1 cellular context compared by ENCODE assay signal in genomic region chr4:12500409-12500808, GRCh38.
TF ChIP-seq lines count a peak whose summit lies in the region.

No MANE protein-coding gene starts in this region.

TF ChIP-seq in HepG2, 621 proteins besides CTCF, POLR2A, EP300 and RAD21 (continued from another document and continues in another):
- TF ChIP-seq, protein P1, sequence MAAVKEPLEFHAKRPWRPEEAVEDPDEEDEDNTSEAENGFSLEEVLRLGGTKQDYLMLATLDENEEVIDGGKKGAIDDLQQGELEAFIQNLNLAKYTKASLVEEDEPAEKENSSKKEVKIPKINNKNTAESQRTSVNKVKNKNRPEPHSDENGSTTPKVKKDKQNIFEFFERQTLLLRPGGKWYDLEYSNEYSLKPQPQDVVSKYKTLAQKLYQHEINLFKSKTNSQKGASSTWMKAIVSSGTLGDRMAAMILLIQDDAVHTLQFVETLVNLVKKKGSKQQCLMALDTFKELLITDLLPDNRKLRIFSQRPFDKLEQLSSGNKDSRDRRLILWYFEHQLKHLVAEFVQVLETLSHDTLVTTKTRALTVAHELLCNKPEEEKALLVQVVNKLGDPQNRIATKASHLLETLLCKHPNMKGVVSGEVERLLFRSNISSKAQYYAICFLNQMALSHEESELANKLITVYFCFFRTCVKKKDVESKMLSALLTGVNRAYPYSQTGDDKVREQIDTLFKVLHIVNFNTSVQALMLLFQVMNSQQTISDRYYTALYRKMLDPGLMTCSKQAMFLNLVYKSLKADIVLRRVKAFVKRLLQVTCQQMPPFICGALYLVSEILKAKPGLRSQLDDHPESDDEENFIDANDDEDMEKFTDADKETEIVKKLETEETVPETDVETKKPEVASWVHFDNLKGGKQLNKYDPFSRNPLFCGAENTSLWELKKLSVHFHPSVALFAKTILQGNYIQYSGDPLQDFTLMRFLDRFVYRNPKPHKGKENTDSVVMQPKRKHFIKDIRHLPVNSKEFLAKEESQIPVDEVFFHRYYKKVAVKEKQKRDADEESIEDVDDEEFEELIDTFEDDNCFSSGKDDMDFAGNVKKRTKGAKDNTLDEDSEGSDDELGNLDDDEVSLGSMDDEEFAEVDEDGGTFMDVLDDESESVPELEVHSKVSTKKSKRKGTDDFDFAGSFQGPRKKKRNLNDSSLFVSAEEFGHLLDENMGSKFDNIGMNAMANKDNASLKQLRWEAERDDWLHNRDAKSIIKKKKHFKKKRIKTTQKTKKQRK (IDR thresholded peaks at IDR 0.05; ENCODE audit: low read length), result no peak
- TF ChIP-seq ZBTB38 (CRISPR knock-in tag; IDR thresholded peaks at IDR 0.05) (no peak), MAZ (IDR thresholded peaks at IDR 0.05; ENCODE audit: borderline replicate concordance, low read depth, low read length) (no peak), MAZ (CRISPR knock-in tag; IDR thresholded peaks at IDR 0.05; ENCODE audit: low read depth) (no peak), TEAD3 (CRISPR knock-in tag; optimal IDR thresholded peaks at IDR 0.05; ENCODE audit: borderline replicate concordance) (no peak), ZBTB1 (CRISPR knock-in tag; IDR thresholded peaks at IDR 0.05; ENCODE audit: borderline replicate concordance) (no peak), TBX3 (IDR thresholded peaks at IDR 0.05; ENCODE audit: borderline replicate concordance) (no peak), FIP1L1 (IDR thresholded peaks at IDR 0.05; ENCODE audit: borderline replicate concordance, insufficient read depth, low read depth, low read length) (no peak), POGZ (CRISPR knock-in tag; IDR thresholded peaks at IDR 0.05) (peak; percentile 42; the same call in 1 of the 2 replicates), SP5 (CRISPR knock-in tag; IDR thresholded peaks at IDR 0.05; ENCODE audit: borderline replicate concordance, low read depth) (no peak), MLLT10 (CRISPR knock-in tag; IDR thresholded peaks at IDR 0.05) (no peak), ZNF83 (CRISPR knock-in tag; IDR thresholded peaks at IDR 0.05; ENCODE audit: borderline replicate concordance) (no peak), ASH2L (IDR thresholded peaks at IDR 0.05; ENCODE audit: insufficient read length, low read depth, low read length) (no peak), ZNF567 (CRISPR knock-in tag; IDR thresholded peaks at IDR 0.05; ENCODE audit: borderline replicate concordance) (no peak), BCL6 (CRISPR knock-in tag; IDR thresholded peaks at IDR 0.05) (no peak), SMARCC2 (IDR thresholded peaks at IDR 0.05) (no peak), ZSCAN12 (CRISPR knock-in tag; IDR thresholded peaks at IDR 0.05) (no peak), TRIM24 (CRISPR knock-in tag; IDR thresholded peaks at IDR 0.05) (no peak), ZBTB46 (CRISPR knock-in tag; IDR thresholded peaks at IDR 0.05; ENCODE audit: borderline replicate concordance) (no peak), ZFP82 (CRISPR knock-in tag; IDR thresholded peaks at IDR 0.05; ENCODE audit: borderline replicate concordance) (no peak), ZBTB21 (CRISPR knock-in tag; IDR thresholded peaks at IDR 0.05) (no peak), ZNF747 (CRISPR knock-in tag; IDR thresholded peaks at IDR 0.05; ENCODE audit: borderline replicate concordance) (no peak), RERE (CRISPR knock-in tag; IDR thresholded peaks at IDR 0.05; ENCODE audit: low read depth) (no peak), SMYD3 (CRISPR knock-in tag; IDR thresholded peaks at IDR 0.05) (no peak), GMEB2 (CRISPR knock-in tag; IDR thresholded peaks at IDR 0.05; ENCODE audit: low read depth) (no peak), ZNF775 (CRISPR knock-in tag; IDR thresholded peaks at IDR 0.05; ENCODE audit: borderline replicate concordance) (no peak), ZBTB20 (CRISPR knock-in tag; IDR thresholded peaks at IDR 0.05; ENCODE audit: borderline replicate concordance, low read depth) (no peak; the same call in 1 of the 2 replicates), PRDM10 (CRISPR knock-in tag; IDR thresholded peaks at IDR 0.05; ENCODE audit: low read depth) (no peak), XBP1 (CRISPR knock-in tag; IDR thresholded peaks at IDR 0.05) (no peak), DDIT3 (CRISPR knock-in tag; IDR thresholded peaks at IDR 0.05) (no peak), RFX3 (CRISPR knock-in tag; IDR thresholded peaks at IDR 0.05) (no peak), RXRB (CRISPR knock-in tag; IDR thresholded peaks at IDR 0.05; ENCODE audit: borderline replicate concordance) (peak; percentile 43; the same call in 1 of the 2 replicates), TMF1 (CRISPR knock-in tag; IDR thresholded peaks at IDR 0.05; ENCODE audit: low read depth) (no peak), FLYWCH1 (CRISPR knock-in tag; IDR thresholded peaks at IDR 0.05) (no peak), CEBPG (CRISPR knock-in tag; IDR thresholded peaks at IDR 0.05) (no peak), ZKSCAN8 (CRISPR knock-in tag; IDR thresholded peaks at IDR 0.05; ENCODE audit: borderline replicate concordance) (no peak)
- TF ChIP-seq, protein P2, sequence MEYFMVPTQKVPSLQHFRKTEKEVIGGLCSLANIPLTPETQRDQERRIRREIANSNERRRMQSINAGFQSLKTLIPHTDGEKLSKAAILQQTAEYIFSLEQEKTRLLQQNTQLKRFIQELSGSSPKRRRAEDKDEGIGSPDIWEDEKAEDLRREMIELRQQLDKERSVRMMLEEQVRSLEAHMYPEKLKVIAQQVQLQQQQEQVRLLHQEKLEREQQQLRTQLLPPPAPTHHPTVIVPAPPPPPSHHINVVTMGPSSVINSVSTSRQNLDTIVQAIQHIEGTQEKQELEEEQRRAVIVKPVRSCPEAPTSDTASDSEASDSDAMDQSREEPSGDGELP (IDR thresholded peaks at IDR 0.05; ENCODE audit: borderline replicate concordance, low read depth), result no peak
- TF ChIP-seq, protein P3, sequence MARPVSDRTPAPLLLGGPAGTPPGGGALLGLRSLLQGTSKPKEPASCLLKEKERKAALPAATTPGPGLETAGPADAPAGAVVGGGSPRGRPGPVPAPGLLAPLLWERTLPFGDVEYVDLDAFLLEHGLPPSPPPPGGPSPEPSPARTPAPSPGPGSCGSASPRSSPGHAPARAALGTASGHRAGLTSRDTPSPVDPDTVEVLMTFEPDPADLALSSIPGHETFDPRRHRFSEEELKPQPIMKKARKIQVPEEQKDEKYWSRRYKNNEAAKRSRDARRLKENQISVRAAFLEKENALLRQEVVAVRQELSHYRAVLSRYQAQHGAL (CRISPR knock-in tag; IDR thresholded peaks at IDR 0.05; ENCODE audit: not compliant biosample characterization), result no peak
- TF ChIP-seq, protein P4, sequence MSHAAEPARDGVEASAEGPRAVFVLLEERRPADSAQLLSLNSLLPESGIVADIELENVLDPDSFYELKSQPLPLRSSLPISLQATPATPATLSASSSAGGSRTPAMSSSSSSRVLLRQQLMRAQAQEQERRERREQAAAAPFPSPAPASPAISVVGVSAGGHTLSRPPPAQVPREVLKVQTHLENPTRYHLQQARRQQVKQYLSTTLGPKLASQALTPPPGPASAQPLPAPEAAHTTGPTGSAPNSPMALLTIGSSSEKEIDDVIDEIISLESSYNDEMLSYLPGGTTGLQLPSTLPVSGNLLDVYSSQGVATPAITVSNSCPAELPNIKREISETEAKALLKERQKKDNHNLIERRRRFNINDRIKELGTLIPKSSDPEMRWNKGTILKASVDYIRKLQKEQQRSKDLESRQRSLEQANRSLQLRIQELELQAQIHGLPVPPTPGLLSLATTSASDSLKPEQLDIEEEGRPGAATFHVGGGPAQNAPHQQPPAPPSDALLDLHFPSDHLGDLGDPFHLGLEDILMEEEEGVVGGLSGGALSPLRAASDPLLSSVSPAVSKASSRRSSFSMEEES (CRISPR knock-in tag; IDR thresholded peaks at IDR 0.05), result peak; percentile 25; the same call in 1 of the 2 replicates
- TF ChIP-seq, protein P5, sequence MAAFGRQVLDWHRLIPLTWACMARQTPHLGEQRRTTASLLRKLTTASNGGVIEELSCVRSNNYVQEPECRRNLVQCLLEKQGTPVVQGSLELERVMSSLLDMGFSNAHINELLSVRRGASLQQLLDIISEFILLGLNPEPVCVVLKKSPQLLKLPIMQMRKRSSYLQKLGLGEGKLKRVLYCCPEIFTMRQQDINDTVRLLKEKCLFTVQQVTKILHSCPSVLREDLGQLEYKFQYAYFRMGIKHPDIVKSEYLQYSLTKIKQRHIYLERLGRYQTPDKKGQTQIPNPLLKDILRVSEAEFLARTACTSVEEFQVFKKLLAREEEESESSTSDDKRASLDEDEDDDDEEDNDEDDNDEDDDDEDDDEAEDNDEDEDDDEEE (CRISPR knock-in tag; IDR thresholded peaks at IDR 0.05), result no peak
